ENCODE assay signal across 8 cellular contexts in the genomic region with DNA sequence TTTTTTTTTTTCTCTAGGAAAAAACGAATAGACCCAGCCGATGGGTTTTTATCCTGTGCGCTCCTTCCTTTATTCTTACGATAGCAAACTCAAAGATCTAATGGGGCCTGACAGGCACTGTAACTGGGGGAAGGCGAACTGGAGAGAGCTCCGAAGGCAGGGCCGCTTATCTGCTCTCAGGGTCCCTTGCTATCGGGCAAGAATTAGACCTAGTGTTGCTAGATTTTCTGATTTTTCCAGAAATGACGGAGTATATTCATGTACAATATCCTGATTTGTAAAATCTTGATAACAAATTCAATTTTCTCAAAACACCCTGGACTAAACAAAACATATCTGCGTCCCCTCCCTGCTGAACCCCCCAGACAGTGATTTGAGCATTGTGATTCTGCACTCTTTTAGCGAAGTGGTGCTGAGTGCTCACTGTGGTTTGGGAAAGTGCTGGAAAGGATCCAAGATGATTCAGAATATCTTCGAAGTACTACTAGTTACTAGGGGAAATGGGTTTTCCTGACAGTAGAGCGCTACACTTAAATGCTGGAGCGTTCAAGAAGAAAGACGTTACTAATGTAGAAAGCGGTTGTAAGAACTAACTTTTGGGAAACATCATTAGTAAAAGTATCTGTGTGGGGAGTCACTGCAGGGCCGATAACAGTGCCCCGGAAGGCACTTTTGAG. TPM values are rescaled to one million over a fixed set of nuclear protein-coding genes. Genes with fewer than 3 reads are reported as not detected.
DNase-seq lines count a peak whose midpoint lies in the region.

No MANE protein-coding gene starts in this region.

- H3K4me1 ChIP-seq in duodenal mucosa (ENCODE audit: control insufficient read depth in 1 of 2, insufficient read depth in 2 of 2, low read length in 2 of 2) (peaks cover 14 to 15% of the 10 kb centered on the region in 2 donors), urinary bladder (ENCODE audit: insufficient read depth) (no peaks in the 10 kb centered on the region)

- H3K9me3 ChIP-seq in duodenal mucosa (ENCODE audit: control insufficient read depth in 1 of 2, low read length in 2 of 2), result no peaks in the 10 kb centered on the region

- H3K27ac ChIP-seq in duodenal mucosa (ENCODE audit: low read depth, low read length), result no peak overlapping the region
- H3K27ac ChIP-seq in urinary bladder (ENCODE audit: low read depth), result no peak overlapping the region

- WGBS in urinary bladder, result 15% methylated on average over 18 of the region's 18 CpGs

- H3K27me3 ChIP-seq in duodenal mucosa (ENCODE audit: control insufficient read depth in 1 of 2, insufficient read depth in 2 of 2, low read length in 2 of 2), result peaks cover 0 to 2% of the 10 kb centered on the region in 2 donors

- DNase-seq in DMS79 treated with DMSO at 0.1 percent for 48 hours (lab: John Stamatoyannopoulos, UW) (peak; percentile 97), NCI-H2107 treated with DMSO at 0.1 percent for 48 hours (lab: John Stamatoyannopoulos, UW; ENCODE audit: unreplicated experiment) (peak; percentile 59), medulla oblongata (ENCODE audit: extremely low spot score) (peak; percentile 37), NCI-H2081 treated with DMSO at 0.1 percent for 48 hours (lab: John Stamatoyannopoulos, UW) (no peak), SIG-M5 (lab: John Stamatoyannopoulos, UW) (no peak)
- no peak for DNase-seq in activated CD4-positive, alpha-beta T cell treated with anti-CD3 and anti-CD28 coated beads, Interleukin-2, amount 50 U/mL, for 48 hours

- no peaks in the 10 kb centered on the region for H3K36me3 ChIP-seq in duodenal mucosa (ENCODE audit: control insufficient read depth in 1 of 2, insufficient read depth in 2 of 2, low read length in 2 of 2)
- no peaks in the 10 kb centered on the region for H3K36me3 ChIP-seq in urinary bladder (ENCODE audit: insufficient read depth)

- peak overlapping the region; percentile 44 to 57 for H3K9ac ChIP-seq in duodenal mucosa (ENCODE audit: low read depth in 1 of 2, low read length in 2 of 2)

- H3K4me3 ChIP-seq in duodenal mucosa (ENCODE audit: low read depth in 1 of 2, low read length in 2 of 2), result peak overlapping the region; percentile 72 to 77
- peak overlapping the region; percentile 82 for H3K4me3 ChIP-seq in urinary bladder (ENCODE audit: low read depth, low read length)

RNA-seq across cellular contexts. Expression of a gene that starts 0.7 kb away (rescaled TPM):
- 42.9 TPM for total RNA-seq in urinary bladder
- 25.1 TPM for polyA plus RNA-seq in urinary bladder

Comparison
In these comparisons a context has a peak if more than half of its experiments do, and no peak if none do; other contexts are left out.
1. DNase-seq: peak in DMS79 treated with DMSO at 0.1 percent for 48 hours (single experiment), NCI-H2107 treated with DMSO at 0.1 percent for 48 hours (single experiment) and medulla oblongata (single experiment); none in NCI-H2081 treated with DMSO at 0.1 percent for 48 hours (single experiment), SIG-M5 (single experiment) and activated CD4-positive, alpha-beta T cell treated with anti-CD3 and anti-CD28 coated beads, Interleukin-2, amount 50 U/mL, for 48 hours (0 of 2).